Comparison of ENCODE assay signal across 11 cellular contexts in the genomic region with DNA sequence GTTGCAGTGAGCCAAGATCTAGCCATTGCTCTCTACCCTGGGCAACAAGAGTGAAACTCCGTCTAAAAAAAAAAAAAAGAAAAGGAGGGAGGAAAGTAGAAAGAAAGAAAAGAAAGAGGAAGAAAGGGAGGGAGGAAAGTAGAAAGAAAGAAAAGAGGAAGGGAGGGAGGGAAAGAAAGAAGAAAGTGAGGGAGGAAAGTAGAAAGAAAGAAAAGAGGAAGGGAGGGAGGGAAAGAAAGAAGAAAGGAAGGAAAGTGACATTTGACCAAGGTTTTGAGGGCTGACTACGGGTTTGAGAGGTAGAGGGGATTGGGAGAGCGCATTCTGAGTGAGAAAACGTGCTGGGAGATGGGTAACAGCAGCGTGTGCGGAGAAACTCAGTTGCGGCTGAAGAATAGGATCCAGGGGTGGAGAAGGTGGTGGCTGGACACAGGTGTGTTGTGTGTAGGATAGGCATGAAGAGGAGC. TPM values are rescaled to one million over a fixed set of nuclear protein-coding genes. Genes with fewer than 3 reads are reported as not detected.
A peak's percentile ranks its signal among the peaks of the same experiment; 100 is the strongest.
DNase-seq lines count a peak whose midpoint lies in the region; ATAC-seq and TF ChIP-seq lines count a peak whose summit lies in the region.
"Had no signal": no experiment of that assay in that cellular context is flagged by ENCODE, and none has a peak within 500 bp of the region (broad histone marks: within the 10 kb centered on the region; RNA-seq: fewer than 3 reads in every experiment).

No MANE protein-coding gene starts in this region.

- H3K36me3 ChIP-seq in iPS-15b (ENCODE audit: control insufficient read depth, insufficient read depth, low read length), result no peaks in the 10 kb centered on the region
- H3K36me3 ChIP-seq: upper lobe of left lung had no signal

- intact Hi-C loops in activated CD4-positive, alpha-beta T cell treated with anti-CD3 and anti-CD28 coated beads, Interleukin-2, amount 10 ng/mL, durations not matched to agents 24 days and 14 days (cut with micrococcal nuclease), result no loop called here
- intact Hi-C loops in activated CD8-positive, alpha-beta T cell treated with anti-CD3 and anti-CD28 coated beads for 36 hours (cut with micrococcal nuclease), result no loop called here

- peak overlapping the region; percentile 72 for H3K4me3 ChIP-seq in iPS-15b (ENCODE audit: low read depth, low read length)

- peak overlapping the region; percentile 57 for H3K4me3 Mint-ChIP-seq in activated CD4-positive, alpha-beta T cell treated with anti-CD3 and anti-CD28 coated beads, Interleukin-2, amount 10 ng/mL, durations not matched to agents 24 days and 14 days
- peak overlapping the region; percentile 16 for H3K4me3 Mint-ChIP-seq in activated CD8-positive, alpha-beta T cell treated with anti-CD3 and anti-CD28 coated beads for 36 hours
- H3K4me3 Mint-ChIP-seq in stimulated activated naive CD8-positive, alpha-beta T cell treated with anti-CD3 and anti-CD28 coated beads, Interleukin-15, amount 100 ng/mL, for 72 hours, result peak overlapping the region; percentile 50 to 67

- H3K4me1 ChIP-seq in iPS-15b (ENCODE audit: control insufficient read depth, insufficient read depth, low read length), result peaks cover 38% of the 10 kb centered on the region

- H3K27ac Mint-ChIP-seq in activated CD4-positive, alpha-beta T cell treated with anti-CD3 and anti-CD28 coated beads, Interleukin-2, amount 10 ng/mL, durations not matched to agents 24 days and 14 days, result no peak overlapping the region
- no peak overlapping the region for H3K27ac Mint-ChIP-seq in activated CD8-positive, alpha-beta T cell treated with anti-CD3 and anti-CD28 coated beads for 36 hours
- no peak overlapping the region for H3K27ac Mint-ChIP-seq in stimulated activated naive CD8-positive, alpha-beta T cell treated with anti-CD3 and anti-CD28 coated beads, Interleukin-15, amount 100 ng/mL, for 72 hours

- H3K9me3 ChIP-seq in iPS-15b (ENCODE audit: control insufficient read depth, insufficient read depth, low read length), result no peaks in the 10 kb centered on the region
- H3K9me3 ChIP-seq: upper lobe of left lung had no signal

- peaks cover 11% of the 10 kb centered on the region for H3K4me1 Mint-ChIP-seq in activated CD4-positive, alpha-beta T cell treated with anti-CD3 and anti-CD28 coated beads, Interleukin-2, amount 10 ng/mL, durations not matched to agents 24 days and 14 days
- peaks cover 10% of the 10 kb centered on the region for H3K4me1 Mint-ChIP-seq in activated CD8-positive, alpha-beta T cell treated with anti-CD3 and anti-CD28 coated beads for 36 hours (ENCODE audit: low read depth)
- H3K4me1 Mint-ChIP-seq in stimulated activated naive CD8-positive, alpha-beta T cell treated with anti-CD3 and anti-CD28 coated beads, Interleukin-15, amount 100 ng/mL, for 72 hours, result peaks cover 41% of the 10 kb centered on the region

- H3K27me3 Mint-ChIP-seq in activated CD4-positive, alpha-beta T cell treated with anti-CD3 and anti-CD28 coated beads, Interleukin-2, amount 10 ng/mL, durations not matched to agents 24 days and 14 days, result peaks cover 76% of the 10 kb centered on the region
- H3K27me3 Mint-ChIP-seq in activated CD8-positive, alpha-beta T cell treated with anti-CD3 and anti-CD28 coated beads for 36 hours, result peaks cover 68% of the 10 kb centered on the region
- H3K27me3 Mint-ChIP-seq in stimulated activated naive CD8-positive, alpha-beta T cell treated with anti-CD3 and anti-CD28 coated beads, Interleukin-15, amount 100 ng/mL, for 72 hours, result peaks cover 94% of the 10 kb centered on the region

- ATAC-seq in activated CD8-positive, alpha-beta T cell treated with anti-CD3 and anti-CD28 coated beads for 36 hours, result no peak
- ATAC-seq in stimulated activated naive CD8-positive, alpha-beta T cell treated with anti-CD3 and anti-CD28 coated beads, Interleukin-15, amount 100 ng/mL, for 72 hours, result no peak
- ATAC-seq in HG02642 (IDR thresholded peaks at IDR 0.05; ENCODE audit: poor library complexity, unreplicated experiment), result no peak
- no peak for ATAC-seq in GM18909 (IDR thresholded peaks at IDR 0.05; ENCODE audit: poor library complexity, unreplicated experiment)
- ATAC-seq in HG03432 (IDR thresholded peaks at IDR 0.05; ENCODE audit: unreplicated experiment), result no peak

- H3K9me3 Mint-ChIP-seq in activated CD4-positive, alpha-beta T cell treated with anti-CD3 and anti-CD28 coated beads, Interleukin-2, amount 10 ng/mL, durations not matched to agents 24 days and 14 days, result no peaks in the 10 kb centered on the region
- H3K9me3 Mint-ChIP-seq in activated CD8-positive, alpha-beta T cell treated with anti-CD3 and anti-CD28 coated beads for 36 hours, result no peaks in the 10 kb centered on the region
- H3K9me3 Mint-ChIP-seq in stimulated activated naive CD8-positive, alpha-beta T cell treated with anti-CD3 and anti-CD28 coated beads, Interleukin-15, amount 100 ng/mL, for 72 hours, result no peaks in the 10 kb centered on the region

- peaks cover 29% of the 10 kb centered on the region for H3K27me3 ChIP-seq in iPS-15b (ENCODE audit: control insufficient read depth, insufficient read depth, low read length)

- CTCF ChIA-PET in activated CD8-positive, alpha-beta T cell treated with anti-CD3 and anti-CD28 coated beads for 36 hours (lab: Charles Lee), result no interaction called here

- H3K9ac ChIP-seq in iPS-15b (ENCODE audit: low read depth, low read length), result no peak overlapping the region

- TF ChIP-seq CTCF in activated CD8-positive, alpha-beta T cell treated with anti-CD3 and anti-CD28 coated beads for 36 hours (IDR thresholded peaks at IDR 0.05), result no peak

- POLR2A ChIA-PET in activated CD8-positive, alpha-beta T cell treated with anti-CD3 and anti-CD28 coated beads for 36 hours (lab: Charles Lee), result interaction anchor here (1.1 kb wide), 1 partner anchor 227 kb away, joined by 3 read pairs; no protein-coding TSS in a partner anchor

- no peak for DNase-seq in activated CD4-positive, alpha-beta T cell treated with anti-CD3 and anti-CD28 coated beads, Interleukin-2, amount 10 ng/mL, durations not matched to agents 24 days and 14 days
- no peak for DNase-seq in activated CD4-positive, alpha-beta T cell treated with anti-CD3 and anti-CD28 coated beads, Interleukin-2, amount 50 U/mL, for 1 hour
- DNase-seq in activated CD8-positive, alpha-beta T cell treated with anti-CD3 and anti-CD28 coated beads for 36 hours, result no peak
- no peak for DNase-seq in stimulated activated naive CD8-positive, alpha-beta T cell treated with anti-CD3 and anti-CD28 coated beads, Interleukin-15, amount 100 ng/mL, for 72 hours
- DNase-seq: NCI-H345 had no signal

- H3K36me3 Mint-ChIP-seq in activated CD4-positive, alpha-beta T cell treated with anti-CD3 and anti-CD28 coated beads, Interleukin-2, amount 10 ng/mL, durations not matched to agents 24 days and 14 days (ENCODE audit: low read depth), result no peaks in the 10 kb centered on the region
- no peaks in the 10 kb centered on the region for H3K36me3 Mint-ChIP-seq in activated CD8-positive, alpha-beta T cell treated with anti-CD3 and anti-CD28 coated beads for 36 hours (ENCODE audit: low read depth)

RNA-seq across cellular contexts. Expression of a gene that starts 0.5 kb away (rescaled TPM):
- total RNA-seq in activated CD4-positive, alpha-beta T cell treated with anti-CD3 and anti-CD28 coated beads, Interleukin-2, amount 10 ng/mL, durations not matched to agents 24 days and 14 days, result 0.54 and 0.83 TPM in 2 replicates
- under 1 TPM; 0.29 to 0.47 TPM for total RNA-seq in activated CD8-positive, alpha-beta T cell treated with anti-CD3 and anti-CD28 coated beads for 36 hours
- total RNA-seq: SK-MEL-5 had no signal
